Comparison of ENCODE assay signal across 8 cellular contexts in the genomic region with DNA sequence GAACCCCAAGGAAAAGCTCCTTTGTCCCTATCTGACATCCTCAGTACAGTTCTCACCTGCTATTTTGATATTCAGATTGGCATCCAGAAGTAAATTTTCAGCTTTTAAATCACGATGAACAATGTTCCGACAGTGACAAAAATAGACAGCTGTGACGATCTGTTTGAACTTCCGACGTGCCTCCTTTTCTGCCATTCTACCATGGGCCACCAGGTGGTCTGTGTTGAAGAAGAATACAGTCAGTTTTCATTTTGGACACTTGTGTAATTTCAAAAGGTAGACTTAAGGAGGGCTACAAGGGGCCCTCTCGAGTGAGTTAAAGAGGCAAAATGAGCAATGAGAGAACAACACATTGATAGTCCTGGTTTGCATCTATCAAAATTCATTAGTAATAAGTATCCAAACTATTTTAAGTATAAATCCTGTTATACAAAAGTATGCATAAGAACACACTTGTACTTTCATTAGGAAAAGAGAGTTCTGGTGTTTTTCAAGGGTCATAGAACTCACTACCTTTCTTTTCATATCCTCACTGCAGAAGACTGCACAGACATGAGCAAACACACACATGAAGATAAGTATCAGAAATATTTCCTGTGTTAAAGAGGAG.
DNase-seq lines count a peak whose midpoint lies in the region; ATAC-seq and TF ChIP-seq lines count a peak whose summit lies in the region.

No MANE protein-coding gene starts in this region.

- H3K36me3 Mint-ChIP-seq in activated T-helper 1 cell treated with anti-CD3 and anti-CD28 coated beads, Interleukin-12 subunit alpha, Interleukin-12 subunit beta, Interleukin-2, Interleukin-4 antibody, amounts not matched to agents 30 ng/mL and 10 ng/mL and 1 ng/mL, durations not matched to agents 14 hours and 24 hours and 36 hours (ENCODE audit: low read depth): peaks cover 14% of the 10 kb centered on the region

- ATAC-seq in lower lobe of right lung: no peak
- no peak for ATAC-seq in HG03097 (IDR thresholded peaks at IDR 0.05; ENCODE audit: low FRiP score, unreplicated experiment)
- no peak for ATAC-seq in HG03439 (IDR thresholded peaks at IDR 0.05; ENCODE audit: unreplicated experiment)

- H4K20me1 ChIP-seq in Karpas-422 (ENCODE audit: insufficient read depth, low read depth, low read length): no peaks in the 10 kb centered on the region

- H2AFZ ChIP-seq in Karpas-422 (ENCODE audit: low read length): no peak overlapping the region

- H3K79me2 ChIP-seq in Karpas-422 (ENCODE audit: low read length): no peaks in the 10 kb centered on the region

- DNase-seq in BE2C: peak; percentile 23
- DNase-seq in Karpas-422: peak; percentile 40
- peak; percentile 5 for DNase-seq in activated T-helper 1 cell treated with anti-CD3 and anti-CD28 coated beads, Interleukin-12 subunit alpha, Interleukin-12 subunit beta, Interleukin-2, Interleukin-4 antibody, amounts not matched to agents 30 ng/mL and 10 ng/mL and 1 ng/mL, durations not matched to agents 14 hours and 24 hours and 36 hours (ENCODE audit: low spot score)
- DNase-seq in lower lobe of right lung: no peak
- no peak for DNase-seq in KG1 (lab: John Stamatoyannopoulos, UW)
- DNase-seq in NCI-H748 treated with DMSO at 0.1 percent for 48 hours (lab: John Stamatoyannopoulos, UW): no peak

- H3K9me3 ChIP-seq in BE2C (no peaks in the 10 kb centered on the region), Karpas-422 (ENCODE audit: low read length) (no peaks in the 10 kb centered on the region), lower lobe of right lung (no peaks in the 10 kb centered on the region)

- no peak overlapping the region for H3K4me3 Mint-ChIP-seq in activated T-helper 1 cell treated with anti-CD3 and anti-CD28 coated beads, Interleukin-12 subunit alpha, Interleukin-12 subunit beta, Interleukin-2, Interleukin-4 antibody, amounts not matched to agents 30 ng/mL and 10 ng/mL and 1 ng/mL, durations not matched to agents 14 hours and 24 hours and 36 hours

- H3K4me1 ChIP-seq in BE2C (peaks cover 23% of the 10 kb centered on the region), Karpas-422 (ENCODE audit: low read length) (peaks cover 10% of the 10 kb centered on the region), lower lobe of right lung (peaks cover 44% of the 10 kb centered on the region)

- intact Hi-C loops in activated T-helper 1 cell treated with anti-CD3 and anti-CD28 coated beads, Interleukin-12 subunit alpha, Interleukin-12 subunit beta, Interleukin-2, Interleukin-4 antibody, amounts not matched to agents 30 ng/mL and 10 ng/mL and 1 ng/mL, durations not matched to agents 14 hours and 24 hours and 36 hours (cut with micrococcal nuclease): loop anchor here (5.0 kb wide), 1 partner anchor 150 kb away; no protein-coding TSS in a partner anchor
- intact Hi-C loops in lower lobe of right lung (cut with DNase I): no loop called here

- H3K27ac ChIP-seq in Karpas-422 (ENCODE audit: low read length): no peak overlapping the region
- no peak overlapping the region for H3K27ac ChIP-seq in lower lobe of right lung

- no peaks in the 10 kb centered on the region for H3K9me2 ChIP-seq in Karpas-422 (replicated peaks; ENCODE audit: insufficient read depth, low read length)

- H3K27me3 ChIP-seq in BE2C (no peaks in the 10 kb centered on the region), Karpas-422 (ENCODE audit: low read length) (no peaks in the 10 kb centered on the region), lower lobe of right lung (ENCODE audit: low read depth) (no peaks in the 10 kb centered on the region)

- TF ChIP-seq CTCF in BE2C (IDR thresholded peaks at IDR 0.05; ENCODE audit: low read depth, low read length): peak; percentile 57
- TF ChIP-seq CTCF in lower lobe of right lung (IDR thresholded peaks at IDR 0.05): peak; percentile 35

- peaks cover 74% of the 10 kb centered on the region for H3K4me1 Mint-ChIP-seq in activated T-helper 1 cell treated with anti-CD3 and anti-CD28 coated beads, Interleukin-12 subunit alpha, Interleukin-12 subunit beta, Interleukin-2, Interleukin-4 antibody, amounts not matched to agents 30 ng/mL and 10 ng/mL and 1 ng/mL, durations not matched to agents 14 hours and 24 hours and 36 hours (ENCODE audit: low read depth)

- H3K9me3 Mint-ChIP-seq in activated T-helper 1 cell treated with anti-CD3 and anti-CD28 coated beads, Interleukin-12 subunit alpha, Interleukin-12 subunit beta, Interleukin-2, Interleukin-4 antibody, amounts not matched to agents 30 ng/mL and 10 ng/mL and 1 ng/mL, durations not matched to agents 14 hours and 24 hours and 36 hours: no peaks in the 10 kb centered on the region

- H3K27ac Mint-ChIP-seq in activated T-helper 1 cell treated with anti-CD3 and anti-CD28 coated beads, Interleukin-12 subunit alpha, Interleukin-12 subunit beta, Interleukin-2, Interleukin-4 antibody, amounts not matched to agents 30 ng/mL and 10 ng/mL and 1 ng/mL, durations not matched to agents 14 hours and 24 hours and 36 hours: peak overlapping the region; percentile 67

- no peak overlapping the region for H3K4me2 ChIP-seq in Karpas-422 (ENCODE audit: low read depth, low read length, poor library complexity, severe bottlenecking)

- H3K36me3 ChIP-seq in BE2C (peaks cover 7% of the 10 kb centered on the region), Karpas-422 (ENCODE audit: insufficient read depth, low read length) (no peaks in the 10 kb centered on the region), lower lobe of right lung (peaks cover 30% of the 10 kb centered on the region)

- no peak overlapping the region for H3K9ac ChIP-seq in Karpas-422 (ENCODE audit: low read length)

- no peaks in the 10 kb centered on the region for H3K27me3 Mint-ChIP-seq in activated T-helper 1 cell treated with anti-CD3 and anti-CD28 coated beads, Interleukin-12 subunit alpha, Interleukin-12 subunit beta, Interleukin-2, Interleukin-4 antibody, amounts not matched to agents 30 ng/mL and 10 ng/mL and 1 ng/mL, durations not matched to agents 14 hours and 24 hours and 36 hours (ENCODE audit: insufficient read depth)

- no peak overlapping the region for H3K4me3 ChIP-seq in BE2C (ENCODE audit: low read depth, low read length)
- H3K4me3 ChIP-seq in Karpas-422 (ENCODE audit: low read length): no peak overlapping the region
- H3K4me3 ChIP-seq in lower lobe of right lung: no peak overlapping the region

Comparison
In these comparisons a context has a peak if more than half of its experiments do, and no peak if none do; other contexts are left out.
1. DNase-seq: peak in BE2C (single experiment), Karpas-422 (single experiment) and activated T-helper 1 cell treated with anti-CD3 and anti-CD28 coated beads, Interleukin-12 subunit alpha, Interleukin-12 subunit beta, Interleukin-2, Interleukin-4 antibody, amounts not matched to agents 30 ng/mL and 10 ng/mL and 1 ng/mL, durations not matched to agents 14 hours and 24 hours and 36 hours (single experiment); none in lower lobe of right lung (single experiment), KG1 (single experiment) and NCI-H748 treated with DMSO at 0.1 percent for 48 hours (single experiment).